1 cellular context compared by ENCODE assay signal in genomic region chr2:127106998-127107621, GRCh38.
TF ChIP-seq lines count a peak whose summit lies in the region.

BIN1 (minus strand) TSS chr2:127107154; CDS start chr2:127106943, 211 bp downstream.

TF ChIP-seq in H1, 55 proteins besides CTCF, POLR2A, EP300 and RAD21:
- TF ChIP-seq NANOG (IDR thresholded peaks at IDR 0.05; ENCODE audit: insufficient read depth, low read depth, low read length, poor library complexity, severe bottlenecking) (no peak), TBP (IDR thresholded peaks at IDR 0.05; ENCODE audit: low read depth, low read length) (peak; percentile 37; the same call in 1 of the 2 replicates), CEBPB (IDR thresholded peaks at IDR 0.05; ENCODE audit: low read depth, low read length) (no peak), TCF12 (IDR thresholded peaks at IDR 0.05; ENCODE audit: low read depth, low read length) (no peak), JUND (IDR thresholded peaks at IDR 0.05; ENCODE audit: low read length) (no peak), EZH2 (IDR thresholded peaks at IDR 0.05; ENCODE audit: low read depth, low read length, severe bottlenecking) (no peak), CBX8 (IDR thresholded peaks at IDR 0.05; ENCODE audit: borderline replicate concordance, low read depth, low read length) (no peak), CHD7 (IDR thresholded peaks at IDR 0.05; ENCODE audit: insufficient replicate concordance, low read length) (no peak), TAF1 (IDR thresholded peaks at IDR 0.05; ENCODE audit: low read depth, low read length) (no peak; the same call in 1 of the 2 replicates), YY1 (IDR thresholded peaks at IDR 0.05; ENCODE audit: low read depth, low read length) (no peak), TAF7 (optimal IDR thresholded peaks at IDR 0.05; ENCODE audit: borderline replicate concordance, low read depth, low read length) (peak; percentile 24), SP4 (IDR thresholded peaks at IDR 0.05; ENCODE audit: low read length) (no peak), ASH2L (IDR thresholded peaks at IDR 0.05; ENCODE audit: low read length) (peak; percentile 61), SP2 (IDR thresholded peaks at IDR 0.05; ENCODE audit: low read length) (no peak), CHD2 (IDR thresholded peaks at IDR 0.05; ENCODE audit: low read length) (no peak), HDAC2 (IDR thresholded peaks at IDR 0.05; ENCODE audit: borderline replicate concordance in 1 of 2, low read depth in 2 of 2, low read length in 2 of 2) (0 out of 4 replicates have a peak, but pooled peaks of 1 of the 2 experiments have one; percentile 58), NRF1 (IDR thresholded peaks at IDR 0.05; ENCODE audit: low read depth, low read length) (no peak), E2F6 (IDR thresholded peaks at IDR 0.05) (no peak), RBBP5 (IDR thresholded peaks at IDR 0.05; ENCODE audit: borderline replicate concordance, low read depth, low read length) (0 out of 2 replicates have a peak, but pooled peaks have one; percentile 54), CTBP2 (IDR thresholded peaks at IDR 0.05; ENCODE audit: borderline replicate concordance, insufficient read depth, insufficient read length, low read length) (peak; percentile 86), GABPA (IDR thresholded peaks at IDR 0.05; ENCODE audit: borderline replicate concordance, insufficient read depth, low read length) (no peak), KDM4A (IDR thresholded peaks at IDR 0.05; ENCODE audit: low read depth, low read length, severe bottlenecking) (peak; percentile 36), JUN (IDR thresholded peaks at IDR 0.05; ENCODE audit: low read depth, low read length) (no peak), SRF (IDR thresholded peaks at IDR 0.05; ENCODE audit: low read depth, low read length) (no peak), RXRA (IDR thresholded peaks at IDR 0.05; ENCODE audit: insufficient read depth, low read depth, low read length) (no peak)
- TF ChIP-seq, protein P1, sequence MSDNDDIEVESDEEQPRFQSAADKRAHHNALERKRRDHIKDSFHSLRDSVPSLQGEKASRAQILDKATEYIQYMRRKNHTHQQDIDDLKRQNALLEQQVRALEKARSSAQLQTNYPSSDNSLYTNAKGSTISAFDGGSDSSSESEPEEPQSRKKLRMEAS (IDR thresholded peaks at IDR 0.05) = peak; percentile 33; the same call in 1 of the 2 replicates
- TF ChIP-seq, protein P2, sequence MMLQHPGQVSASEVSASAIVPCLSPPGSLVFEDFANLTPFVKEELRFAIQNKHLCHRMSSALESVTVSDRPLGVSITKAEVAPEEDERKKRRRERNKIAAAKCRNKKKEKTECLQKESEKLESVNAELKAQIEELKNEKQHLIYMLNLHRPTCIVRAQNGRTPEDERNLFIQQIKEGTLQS (IDR thresholded peaks at IDR 0.05; ENCODE audit: insufficient read depth, low read depth, low read length) = no peak
